21 cellular contexts compared by ENCODE assay signal in genomic region chr2:69989422-69990128, GRCh38. TPM values are rescaled to one million over a fixed set of nuclear protein-coding genes. Genes with fewer than 3 reads are reported as not detected.
DNase-seq lines count a peak whose midpoint lies in the region; ATAC-seq, FAIRE-seq and TF ChIP-seq lines count a peak whose summit lies in the region.
"Had no signal": no experiment of that assay in that cellular context is flagged by ENCODE, and none has a peak within 500 bp of the region (broad histone marks: within the 10 kb centered on the region; RNA-seq: fewer than 3 reads in every experiment).

No MANE protein-coding gene starts in this region.

- TF ChIP-seq EP300 in transverse colon (IDR thresholded peaks at IDR 0.05; ENCODE audit: low read depth) = no peak

- H3K36me3 ChIP-seq in PC-3 (ENCODE audit: low read depth, low read length) (no peaks in the 10 kb centered on the region), bronchial epithelial cell (ENCODE audit: control insufficient read depth, insufficient read depth, low read length) (no peaks in the 10 kb centered on the region), mucosa of descending colon (ENCODE audit: low read depth) (no peaks in the 10 kb centered on the region), transverse colon (no peaks in the 10 kb centered on the region), Karpas-422 (ENCODE audit: insufficient read depth, low read length) (no peaks in the 10 kb centered on the region)
- H3K36me3 ChIP-seq: BE2C, HAP-1 had no signal

- H3K9me3 ChIP-seq in PC-3 (ENCODE audit: low read length) (no peaks in the 10 kb centered on the region), mucosa of descending colon (no peaks in the 10 kb centered on the region), transverse colon (no peaks in the 10 kb centered on the region), Karpas-422 (ENCODE audit: low read length) (no peaks in the 10 kb centered on the region)
- H3K9me3 ChIP-seq: BE2C, HAP-1 had no signal

- H3K27me3 ChIP-seq in PC-3 (ENCODE audit: low read length) (no peaks in the 10 kb centered on the region), bronchial epithelial cell (ENCODE audit: control insufficient read depth, insufficient read depth, low read length) (no peaks in the 10 kb centered on the region), transverse colon (no peaks in the 10 kb centered on the region), Karpas-422 (ENCODE audit: low read length) (no peaks in the 10 kb centered on the region)
- H3K27me3 ChIP-seq: BE2C had no signal

- intact Hi-C loops in PC-3 (cut with micrococcal nuclease) (loop anchor here (2.0 to 5.0 kb wide), 2 partner anchors 43 to 57 kb away; no protein-coding TSS in a partner anchor), mucosa of descending colon (cut with DNase I, micrococcal nuclease) (no loop called here), transverse colon (cut with DNase I; ENCODE audit: low total_unique reads) (no loop called here)

- WGBS in transverse colon (ENCODE audit: low coverage in 1 of 2), 2 donors = 20 to 58% methylated on average over 1 to 13 of the region's 13 CpGs

- H2AFZ ChIP-seq in PC-3 (ENCODE audit: low read length) (peak overlapping the region; percentile 64), Karpas-422 (ENCODE audit: low read length) (no peak overlapping the region)

- CTCF ChIA-PET in PC-3 (lab: Charles Lee) = no interaction called here

- POLR2A ChIA-PET in PC-3 (lab: Charles Lee; ENCODE audit: unreplicated experiment) = no interaction called here

- no peak for FAIRE-seq in bronchial epithelial cell (lab: Jason Lieb, UNC)
- FAIRE-seq: G401.6, HTR-8/SVneo had no signal

- no peaks in the 10 kb centered on the region for H3F3A ChIP-seq in PC-3 (ENCODE audit: low read length, unreplicated experiment)

- H3K4me3 ChIP-seq in PC-3 (ENCODE audit: low read length) (peak overlapping the region; percentile 34; the same call in 1 of the 2 replicates), bronchial epithelial cell (ENCODE audit: low read depth, low read length) (no peak overlapping the region), mucosa of descending colon (no peak overlapping the region), transverse colon (no peak overlapping the region), Karpas-422 (ENCODE audit: low read length) (no peak overlapping the region)
- H3K4me3 ChIP-seq: HAP-1 had no signal

- DNase-seq in PC-3 = peak; percentile 75
- peak; percentile 28 for DNase-seq in bronchial epithelial cell (ENCODE audit: low read depth)
- DNase-seq in mucosa of descending colon = peak; percentile 69 to 83 (median 77)
- peak; percentile 77 for DNase-seq in transverse colon
- DNase-seq in Karpas-422 = no peak
- DNase-seq in Ammon's horn (ENCODE audit: low spot score) = no peak
- no peak for DNase-seq in left lobe of liver (ENCODE audit: low spot score)
- DNase-seq in A172 (ENCODE audit: low spot score) = no peak
- DNase-seq: BE2C; CD4-positive, alpha-beta memory T cell; DMS79 treated with DMSO at 0.1 percent for 48 hours; NCI-H1436; NCI-H2029; NCI-H2171 treated with DMSO at 0.1 percent for 48 hours; NCI-H446 treated with DMSO at 0.1 percent for 48 hours; NCI-H82; SIG-M5 had no signal

- ATAC-seq in PC-3 (peak; percentile 73), mucosa of descending colon (peak; percentile 84), left lobe of liver (no peak)

- H3K9me2 ChIP-seq in PC-3 (replicated peaks; ENCODE audit: low read length) (no peaks in the 10 kb centered on the region), Karpas-422 (replicated peaks; ENCODE audit: insufficient read depth, low read length) (no peaks in the 10 kb centered on the region)

- H3K4me2 ChIP-seq in PC-3 (ENCODE audit: low read length) = peak overlapping the region; percentile 76
- H3K4me2 ChIP-seq in Karpas-422 (ENCODE audit: low read depth, low read length, poor library complexity, severe bottlenecking) = no peak overlapping the region

- BruUV-seq in PC-3 (replicated peaks; lab: Mats Ljungman, UMichigan) = no TSS peak

- no peaks in the 10 kb centered on the region for H3K79me2 ChIP-seq in PC-3 (ENCODE audit: low read length)
- H3K79me2 ChIP-seq in Karpas-422 (ENCODE audit: low read length) = no peaks in the 10 kb centered on the region

- H3K9ac ChIP-seq in PC-3 (ENCODE audit: low read length) (peak overlapping the region; percentile 65), Karpas-422 (ENCODE audit: low read length) (no peak overlapping the region)

- in situ Hi-C loops in transverse colon (cut with MboI; ENCODE audit: low pct_ligation_motif_present in 1 of 4, low pct_unique_long_range_greater_than_20kb in 1 of 4, low sequenced_read_pairs in 3 of 4) = no loop called here

- TF ChIP-seq POLR2A in transverse colon (IDR thresholded peaks at IDR 0.05) = no peak

- TF ChIP-seq CTCF in PC-3 (conservative IDR thresholded peaks at IDR 0.05; ENCODE audit: low read depth, low read length) = no peak
- no peak for TF ChIP-seq CTCF in bronchial epithelial cell (IDR thresholded peaks at IDR 0.05; ENCODE audit: insufficient read depth, low read length, severe bottlenecking)
- TF ChIP-seq CTCF in mucosa of descending colon (IDR thresholded peaks at IDR 0.05) = no peak
- TF ChIP-seq CTCF in transverse colon (IDR thresholded peaks at IDR 0.05) = no peak

- H3K4me1 ChIP-seq in PC-3 (ENCODE audit: insufficient read depth, low read length) (peaks cover 17% of the 10 kb centered on the region), mucosa of descending colon (ENCODE audit: low read depth) (peaks cover 14% of the 10 kb centered on the region), transverse colon (peaks cover 0 to 16% (median 7%) of the 10 kb centered on the region in 4 donors), Karpas-422 (ENCODE audit: low read length) (no peaks in the 10 kb centered on the region)
- H3K4me1 ChIP-seq: BE2C, HAP-1 had no signal

- peak overlapping the region; percentile 94 for H3K27ac ChIP-seq in PC-3 (ENCODE audit: low read length)
- peak overlapping the region; percentile 38 to 64 (median 59) for H3K27ac ChIP-seq in transverse colon
- no peak overlapping the region for H3K27ac ChIP-seq in Karpas-422 (ENCODE audit: low read length)
- H3K27ac ChIP-seq: HL-60 had no signal

- H4K20me1 ChIP-seq in PC-3 (ENCODE audit: low read length) (no peaks in the 10 kb centered on the region), Karpas-422 (ENCODE audit: insufficient read depth, low read depth, low read length) (no peaks in the 10 kb centered on the region)

RNA-seq across cellular contexts. Expression of gene ASPRV1, which starts 28.1 kb away (rescaled TPM):
- total RNA-seq in PC-3 (2014; rRNA removed) = 0.12 TPM in 1 of 2 replicates, not detected in the other
- 0.26 and 0.38 TPM in 2 replicates for total RNA-seq in bronchial epithelial cell
- total RNA-seq in mucosa of descending colon = 1 to 10 TPM in 1 of 3 donors, under 1 TPM in 2; 0.55 to 1.1 (median 0.55) TPM
- 1 to 10 TPM in 1 of 4 donors, under 1 TPM in 1, not detected in 2; 0.95 to 1.2 TPM for total RNA-seq in transverse colon
- total RNA-seq in Karpas-422 (2014; rRNA removed; shearing (Covaris generic); ENCODE audit: low replicate concordance) = 0.71 and 1.3 TPM in 2 replicates
- 0.78 TPM for total RNA-seq in left lobe of liver
- 0.10 TPM in 1 of 2 replicates, not detected in the other for total RNA-seq in A172 (2014; rRNA removed; shearing (Covaris generic))

Comparison
In these comparisons a context has a peak if more than half of its experiments do, and no peak if none do; other contexts are left out.
1. DNase-seq: peak in PC-3 (single experiment), bronchial epithelial cell (single experiment), mucosa of descending colon (3 of 3) and transverse colon (single experiment); none in Karpas-422 (single experiment), Ammon's horn (single experiment), left lobe of liver (single experiment) and A172 (single experiment).